17 cellular contexts compared by ENCODE assay signal in genomic region chr7:134660242-134660785, GRCh38. TPM values are rescaled to one million over a fixed set of nuclear protein-coding genes. Genes with fewer than 3 reads are reported as not detected.
A peak's percentile ranks its signal among the peaks of the same experiment; 100 is the strongest.
DNase-seq lines count a peak whose midpoint lies in the region; ATAC-seq and TF ChIP-seq lines count a peak whose summit lies in the region.
"Had no signal": no experiment of that assay in that cellular context is flagged by ENCODE, and none has a peak within 500 bp of the region (broad histone marks: within the 10 kb centered on the region; RNA-seq: fewer than 3 reads in every experiment).

No MANE protein-coding gene starts in this region.

- no peaks in the 10 kb centered on the region for H3K27me3 Mint-ChIP-seq in WTC11 (ENCODE audit: low read depth)
- H3K27me3 Mint-ChIP-seq: type B pancreatic cell had no signal

- TF ChIP-seq CTCF in WTC11 (IDR thresholded peaks at IDR 0.05), result no peak

- ATAC-seq in WTC11, result no peak
- ATAC-seq: gastrocnemius medialis, sciatic nerve had no signal

- H3K9me3 Mint-ChIP-seq in WTC11, result peaks cover 8% of the 10 kb centered on the region
- H3K9me3 Mint-ChIP-seq: neural crest cell, type B pancreatic cell had no signal

- DNase-seq in ELR (ENCODE audit: low read depth) (peak; percentile 22), WTC11 (ENCODE audit: low spot score) (no peak), globus pallidus (ENCODE audit: low spot score) (peak; percentile 14), substantia nigra (lab: John Stamatoyannopoulos, UW) (peak in 10 of 49 donors; percentile 2 to 12 (median 8)), activated gamma-delta T cell (lab: John Stamatoyannopoulos, UW) (no peak), DMS 273 treated with DMSO at 0.1 percent for 48 hours (lab: John Stamatoyannopoulos, UW) (no peak)
- no peak for DNase-seq in activated CD4-positive, alpha-beta T cell treated with anti-CD3 and anti-CD28 coated beads for 4 hours
- DNase-seq: activated effector memory CD4-positive, alpha-beta T cell treated with anti-CD3 and anti-CD28 coated beads, Interleukin-2, amount 50 U/mL, for 16 hours; effector CD4-positive, alpha-beta T cell; gastrocnemius medialis; Karpas-422; NCI-H1417 treated with DMSO at 0.1 percent for 48 hours; WERI-Rb-1 had no signal

- no peak overlapping the region for H3K4me3 Mint-ChIP-seq in WTC11
- H3K4me3 Mint-ChIP-seq: neural crest cell, type B pancreatic cell had no signal

- POLR2A ChIA-PET in WTC11 (lab: Charles Lee), result no interaction called here

- peak overlapping the region; percentile 10 for H3K27ac ChIP-seq in substantia nigra (ENCODE audit: low read depth, low read length, poor library complexity, severe bottlenecking)
- H3K27ac ChIP-seq: gastrocnemius medialis, HL-60, WERI-Rb-1 had no signal

- H3K4me1 Mint-ChIP-seq in WTC11, result peaks cover 14% of the 10 kb centered on the region
- H3K4me1 Mint-ChIP-seq: neural crest cell had no signal

- CTCF ChIA-PET in WTC11 (lab: Charles Lee), result no interaction called here

- H3K27ac Mint-ChIP-seq in WTC11, result 0 out of 2 replicates have a peak overlapping the region, but pooled peaks have one; percentile 18
- H3K27ac Mint-ChIP-seq: type B pancreatic cell had no signal

- H3K36me3 Mint-ChIP-seq in WTC11, result peaks cover 3% of the 10 kb centered on the region; the same call in 1 of the 2 replicates

TF ChIP-seq in WTC11, 78 proteins besides CTCF, POLR2A, EP300 and RAD21:
- TF ChIP-seq ZNF416 (CRISPR knock-in tag; IDR thresholded peaks at IDR 0.05) (no peak), HMGA2 (CRISPR knock-in tag; IDR thresholded peaks at IDR 0.05) (no peak), RORB (CRISPR knock-in tag; IDR thresholded peaks at IDR 0.05) (no peak), GTF2I (CRISPR knock-in tag; conservative IDR thresholded peaks at IDR 0.05) (no peak), USF1 (CRISPR knock-in tag; IDR thresholded peaks at IDR 0.05) (no peak), EMX1 (CRISPR knock-in tag; IDR thresholded peaks at IDR 0.05) (no peak), TEAD1 (CRISPR knock-in tag; IDR thresholded peaks at IDR 0.05) (no peak)
- TF ChIP-seq, protein P1, sequence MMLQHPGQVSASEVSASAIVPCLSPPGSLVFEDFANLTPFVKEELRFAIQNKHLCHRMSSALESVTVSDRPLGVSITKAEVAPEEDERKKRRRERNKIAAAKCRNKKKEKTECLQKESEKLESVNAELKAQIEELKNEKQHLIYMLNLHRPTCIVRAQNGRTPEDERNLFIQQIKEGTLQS (CRISPR knock-in tag; conservative IDR thresholded peaks at IDR 0.05), result no peak

RNA-seq across cellular contexts. Expression of gene BPGM, which starts 13.7 kb away (rescaled TPM):
- total RNA-seq in WTC11 (2021), result 12.5 to 15.6 TPM (median 14.6 TPM) in 3 replicates

Comparison
In these comparisons a context has a peak if more than half of its experiments do, and no peak if none do; other contexts are left out.
1. DNase-seq: peak in ELR (single experiment) and globus pallidus (single experiment); none in WTC11 (single experiment), activated CD4-positive, alpha-beta T cell treated with anti-CD3 and anti-CD28 coated beads for 4 hours (0 of 2), activated gamma-delta T cell (single experiment) and DMS 273 treated with DMSO at 0.1 percent for 48 hours (single experiment).